ENCODE assay signal across 12 cellular contexts in genomic region chr11:16883179-16883578, GRCh38.
DNase-seq lines count a peak whose midpoint lies in the region; ATAC-seq, FAIRE-seq and TF ChIP-seq lines count a peak whose summit lies in the region.
"Had no signal": no experiment of that assay in that cellular context is flagged by ENCODE, and none has a peak within 500 bp of the region (broad histone marks: within the 10 kb centered on the region; RNA-seq: fewer than 3 reads in every experiment).

No MANE protein-coding gene starts in this region.

- peak; percentile 75 for ATAC-seq in Panc1
- peak; percentile 75 for ATAC-seq in foreskin keratinocyte
- no peak for ATAC-seq in HG02870 (IDR thresholded peaks at IDR 0.05; ENCODE audit: unreplicated experiment)
- ATAC-seq in GM18498 (IDR thresholded peaks at IDR 0.05; ENCODE audit: unreplicated experiment), result no peak
- ATAC-seq: stimulated activated memory B cell treated with anti-CD40 and anti-IgM and Interleukin-4, amounts not matched to agents 10 μg/mL and 1 μg/mL and 100 μg/mL, for 72 hours; T-helper 17 cell had no signal

- H3K36me3 ChIP-seq in Panc1 (ENCODE audit: control insufficient read depth, insufficient read depth, low read length), result no peaks in the 10 kb centered on the region
- H3K36me3 ChIP-seq in small intestine (ENCODE audit: control insufficient read depth in 2 of 2, insufficient read depth in 2 of 2, low read length in 2 of 2), result no peaks in the 10 kb centered on the region

- TF ChIP-seq CTCF in Panc1 (IDR thresholded peaks at IDR 0.05) (peak; percentile 44), foreskin keratinocyte (conservative IDR thresholded peaks at IDR 0.05) (peak; percentile 67)

- H3K27ac ChIP-seq in Panc1 (ENCODE audit: low read length), result no peak overlapping the region
- H3K27ac ChIP-seq in foreskin keratinocyte, result no peak overlapping the region
- H3K27ac ChIP-seq in small intestine (ENCODE audit: low read depth in 1 of 2, low read length in 1 of 2), result peak overlapping the region in 1 of 2 donors; percentile 49
- H3K27ac ChIP-seq: parathyroid adenoma had no signal

- H3K9me3 ChIP-seq in Panc1 (ENCODE audit: control insufficient read depth, insufficient read depth, low read depth, low read length) (no peaks in the 10 kb centered on the region), small intestine (ENCODE audit: control insufficient read depth, low read depth) (no peaks in the 10 kb centered on the region)

- CTCF ChIA-PET in Panc1 (lab: Charles Lee), result interaction anchor here (0.6 to 1.0 kb wide), 2 partner anchors 22 to 63 kb away, joined by 3 to 4 read pairs; no protein-coding TSS in a partner anchor

- DNase-seq in HT1080 (ENCODE audit: low read depth) (peak; percentile 68), Panc1 (ENCODE audit: low read depth, low spot score) (no peak), foreskin keratinocyte (peak in 1 of 2 donors; percentile 78), small intestine (peak; percentile 67)
- DNase-seq in stimulated activated CD4-positive, alpha-beta T cell treated with anti-CD3 and anti-CD28 coated beads, Interleukin-4, amount 100 ng/mL, for 24 hours, result no peak
- DNase-seq in activated effector memory CD4-positive, alpha-beta T cell treated with anti-CD3 and anti-CD28 coated beads, Interleukin-2, amount 50 U/mL, for 16 hours, result no peak
- DNase-seq: GOT3, T-helper 17 cell had no signal

- H3K4me3 ChIP-seq in Panc1 (ENCODE audit: low read depth in 2 of 2, low read length in 2 of 2) (no peak overlapping the region), small intestine (ENCODE audit: low read depth in 1 of 2, low read length in 2 of 2) (no peak overlapping the region)

- WGBS in small intestine, 3 donors, result 11 to 51% (median 27%) methylated on average over 3 of the region's 3 CpGs

- H3K27me3 ChIP-seq in Panc1 (ENCODE audit: control insufficient read depth, insufficient read depth, low read length) (no peaks in the 10 kb centered on the region), foreskin keratinocyte (no peaks in the 10 kb centered on the region), small intestine (ENCODE audit: control insufficient read depth in 2 of 2, insufficient read depth in 2 of 2, low read length in 2 of 2) (no peaks in the 10 kb centered on the region)

- in situ Hi-C loops in Panc1 (cut with HindIII; ENCODE audit: low pct_unique_long_range_greater_than_20kb, low sequenced_read_pairs), result no loop called here

- POLR2A ChIA-PET in Panc1 (lab: Charles Lee), result no interaction called here

- BruUV-seq in Panc1 (replicated peaks; lab: Mats Ljungman, UMichigan), result no TSS peak

- no peaks in the 10 kb centered on the region for H3K4me1 ChIP-seq in Panc1 (ENCODE audit: control insufficient read depth, insufficient read depth, low read length)
- peaks cover 9% of the 10 kb centered on the region for H3K4me1 ChIP-seq in foreskin keratinocyte
- peaks cover 6% of the 10 kb centered on the region in 2 donors for H3K4me1 ChIP-seq in small intestine (ENCODE audit: control insufficient read depth in 2 of 2, insufficient read depth in 1 of 2, low read depth in 1 of 2, low read length in 1 of 2)
- H3K4me1 ChIP-seq: parathyroid adenoma had no signal

- FAIRE-seq in small intestine (lab: Jason Lieb, UNC), result no peak

- intact Hi-C loops in Panc1 (cut with micrococcal nuclease; ENCODE audit: unreplicated experiment), result loop anchor here (2.0 kb wide), 1 partner anchor 62 kb away; no protein-coding TSS in a partner anchor

Comparison
In these comparisons a context has a peak if more than half of its experiments do, and no peak if none do; other contexts are left out.
1. DNase-seq: peak in HT1080 (single experiment) and small intestine (single experiment); none in Panc1 (single experiment), stimulated activated CD4-positive, alpha-beta T cell treated with anti-CD3 and anti-CD28 coated beads, Interleukin-4, amount 100 ng/mL, for 24 hours (single experiment) and activated effector memory CD4-positive, alpha-beta T cell treated with anti-CD3 and anti-CD28 coated beads, Interleukin-2, amount 50 U/mL, for 16 hours (single experiment).
2. ATAC-seq: peak in Panc1 (single experiment) and foreskin keratinocyte (single experiment); none in HG02870 (single experiment) and GM18498 (single experiment).